In the genomic region with DNA sequence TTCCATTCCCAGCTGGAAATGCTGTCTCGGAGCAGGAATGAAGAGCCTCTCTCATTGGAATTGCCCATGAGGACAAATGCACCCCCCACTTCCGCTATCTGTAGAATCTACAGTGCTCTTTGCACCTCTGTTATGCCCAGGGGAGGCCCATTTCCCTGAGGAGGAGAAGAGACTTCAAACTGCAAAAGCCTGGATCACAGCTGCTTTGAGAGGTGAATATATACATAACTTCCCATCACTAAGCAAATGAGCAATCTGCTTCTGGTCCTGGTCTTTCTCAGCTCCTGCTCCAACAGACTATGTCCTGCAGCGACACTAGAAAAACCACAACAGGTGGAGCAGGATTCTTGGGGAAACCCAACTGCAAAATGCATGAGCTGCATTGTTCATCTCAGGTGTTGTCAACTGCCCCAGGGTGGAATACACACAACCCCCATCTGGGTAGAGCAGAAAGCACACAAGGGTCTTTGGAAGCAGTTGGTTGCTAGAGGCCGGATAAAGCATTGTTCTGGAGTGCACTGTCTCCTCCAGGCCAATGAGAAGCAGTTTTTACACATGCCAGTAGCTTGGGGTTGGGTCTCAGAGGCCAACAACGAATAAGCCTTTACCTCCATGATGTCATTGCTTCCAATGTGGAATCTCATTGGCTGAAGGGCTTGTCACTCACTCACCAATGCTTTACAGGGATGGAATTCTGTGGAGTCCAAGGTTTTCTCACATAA, we compare ENCODE assay signal across 8 cellular contexts.
A peak's percentile ranks its signal among the peaks of the same experiment; 100 is the strongest.
DNase-seq lines count a peak whose midpoint lies in the region; ATAC-seq and TF ChIP-seq lines count a peak whose summit lies in the region.

No MANE protein-coding gene starts in this region.

- in situ Hi-C loops in brain microvascular endothelial cell (cut with HindIII; ENCODE audit: low pct_ligation_motif_present, low sequenced_read_pairs), result no loop called here

- intact Hi-C loops in CD4-positive, alpha-beta T cell (cut with DNase I, micrococcal nuclease), result no loop called here

- H3K4me3 ChIP-seq in MG63, result no peak overlapping the region
- H3K4me3 ChIP-seq in brain microvascular endothelial cell (ENCODE audit: low read depth, low read length), result no peak overlapping the region

- H3K9me3 ChIP-seq in MG63, result no peaks in the 10 kb centered on the region; the same call in 1 of the 2 replicates
- no peaks in the 10 kb centered on the region for H3K9me3 ChIP-seq in CD4-positive, alpha-beta T cell (ENCODE audit: control insufficient read depth, low read length)

- TF ChIP-seq CTCF in brain microvascular endothelial cell (IDR thresholded peaks at IDR 0.05; ENCODE audit: low read depth, low read length, missing control alignments) (no peak), omental fat pad (IDR thresholded peaks at IDR 0.05) (no peak)
- TF ChIP-seq CTCF in CD4-positive, alpha-beta T cell (IDR thresholded peaks at IDR 0.05), result no peak

- no peaks in the 10 kb centered on the region for H3K36me3 ChIP-seq in MG63
- H3K36me3 ChIP-seq in brain microvascular endothelial cell (replicated peaks), result no peaks in the 10 kb centered on the region

- no peaks in the 10 kb centered on the region for H3K36me3 Mint-ChIP-seq in CD4-positive, alpha-beta T cell (ENCODE audit: low read depth)

- CTCF ChIA-PET in CD4-positive, alpha-beta T cell (lab: Charles Lee), result no interaction called here

- no peak for ATAC-seq in CD4-positive, alpha-beta T cell (ENCODE audit: poor library complexity)
- ATAC-seq in omental fat pad (ENCODE audit: low FRiP score), result no peak

- DNase-seq in Daoy (ENCODE audit: low read depth), result peak; percentile 64
- peak; percentile 73 for DNase-seq in MG63
- peak; percentile 61 for DNase-seq in brain microvascular endothelial cell
- peak; percentile 56 for DNase-seq in midbrain (lab: John Stamatoyannopoulos, UW)
- no peak for DNase-seq in NCI-H2196 (lab: John Stamatoyannopoulos, UW; ENCODE audit: unreplicated experiment)
- no peak for DNase-seq in activated naive CD4-positive, alpha-beta T cell (lab: John Stamatoyannopoulos, UW)
- no peak for DNase-seq in CD4-positive, alpha-beta T cell
- DNase-seq in omental fat pad (ENCODE audit: low spot score), result no peak

- H3K27me3 Mint-ChIP-seq in CD4-positive, alpha-beta T cell, result no peaks in the 10 kb centered on the region

- no peak overlapping the region for H3K4me3 Mint-ChIP-seq in CD4-positive, alpha-beta T cell

- no peaks in the 10 kb centered on the region for H3K27me3 ChIP-seq in MG63
- H3K27me3 ChIP-seq in brain microvascular endothelial cell (replicated peaks), result peaks cover 7% of the 10 kb centered on the region
- no peaks in the 10 kb centered on the region for H3K27me3 ChIP-seq in CD4-positive, alpha-beta T cell (ENCODE audit: control insufficient read depth, insufficient read depth, low read length)

- H3K27ac Mint-ChIP-seq in CD4-positive, alpha-beta T cell, result no peak overlapping the region

- POLR2A ChIA-PET in CD4-positive, alpha-beta T cell (lab: Charles Lee), result no interaction called here

- H3K4me1 Mint-ChIP-seq in CD4-positive, alpha-beta T cell (ENCODE audit: low read depth), result peaks cover 54% of the 10 kb centered on the region

- H3K9me3 Mint-ChIP-seq in CD4-positive, alpha-beta T cell, result no peaks in the 10 kb centered on the region

- no peak overlapping the region for H3K27ac ChIP-seq in brain microvascular endothelial cell
- H3K27ac ChIP-seq in CD4-positive, alpha-beta T cell (ENCODE audit: low read depth, low read length), result no peak overlapping the region

Comparison
In these comparisons a context has a peak if more than half of its experiments do, and no peak if none do; other contexts are left out.
1. DNase-seq: peak in Daoy (single experiment), MG63 (single experiment), brain microvascular endothelial cell (single experiment) and midbrain (single experiment); none in NCI-H2196 (single experiment), activated naive CD4-positive, alpha-beta T cell (0 of 4), CD4-positive, alpha-beta T cell (0 of 10) and omental fat pad (single experiment).